1 cellular context compared by ENCODE assay signal in the genomic region with DNA sequence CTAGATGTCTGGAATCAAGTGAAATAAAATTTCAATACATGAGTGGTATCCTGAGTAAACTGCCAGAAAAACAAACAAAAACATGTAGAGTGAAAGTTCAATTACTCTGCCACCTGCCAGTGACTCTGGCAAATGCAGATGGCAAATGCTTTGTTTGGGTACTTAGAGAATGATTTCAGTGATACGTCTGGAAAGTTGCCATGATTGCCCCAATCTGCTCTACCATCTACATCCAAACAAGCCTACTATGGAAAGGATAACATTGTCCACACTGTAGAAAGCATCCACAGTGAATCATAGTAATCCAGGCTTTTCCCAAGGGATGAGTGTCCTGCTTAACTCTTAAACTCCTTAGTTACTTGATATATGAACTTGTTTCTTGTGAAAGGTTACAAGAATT.
A peak's percentile ranks its signal among the peaks of the same experiment; 100 is the strongest.
TF ChIP-seq lines count a peak whose summit lies in the region.

No MANE protein-coding gene starts in this region.

TF ChIP-seq in HEK293, 187 proteins besides CTCF, POLR2A, EP300 and RAD21 (continued from another document):
- TF ChIP-seq, protein P1, sequence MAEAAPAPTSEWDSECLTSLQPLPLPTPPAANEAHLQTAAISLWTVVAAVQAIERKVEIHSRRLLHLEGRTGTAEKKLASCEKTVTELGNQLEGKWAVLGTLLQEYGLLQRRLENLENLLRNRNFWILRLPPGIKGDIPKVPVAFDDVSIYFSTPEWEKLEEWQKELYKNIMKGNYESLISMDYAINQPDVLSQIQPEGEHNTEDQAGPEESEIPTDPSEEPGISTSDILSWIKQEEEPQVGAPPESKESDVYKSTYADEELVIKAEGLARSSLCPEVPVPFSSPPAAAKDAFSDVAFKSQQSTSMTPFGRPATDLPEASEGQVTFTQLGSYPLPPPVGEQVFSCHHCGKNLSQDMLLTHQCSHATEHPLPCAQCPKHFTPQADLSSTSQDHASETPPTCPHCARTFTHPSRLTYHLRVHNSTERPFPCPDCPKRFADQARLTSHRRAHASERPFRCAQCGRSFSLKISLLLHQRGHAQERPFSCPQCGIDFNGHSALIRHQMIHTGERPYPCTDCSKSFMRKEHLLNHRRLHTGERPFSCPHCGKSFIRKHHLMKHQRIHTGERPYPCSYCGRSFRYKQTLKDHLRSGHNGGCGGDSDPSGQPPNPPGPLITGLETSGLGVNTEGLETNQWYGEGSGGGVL (tag by site-specific recombination; IDR thresholded peaks at IDR 0.05), result no peak
- TF ChIP-seq ZNF140 (tag by site-specific recombination; IDR thresholded peaks at IDR 0.05) (no peak), GLI2 (tag by site-specific recombination; IDR thresholded peaks at IDR 0.05; ENCODE audit: borderline replicate concordance, low read depth) (no peak), TCF7L2 (IDR thresholded peaks at IDR 0.05; ENCODE audit: borderline replicate concordance, low read depth, low read length) (no peak), ZSCAN23 (tag by site-specific recombination; IDR thresholded peaks at IDR 0.05) (no peak), KLF16 (tag by site-specific recombination; IDR thresholded peaks at IDR 0.05) (no peak), ZNF335 (tag by site-specific recombination; conservative IDR thresholded peaks at IDR 0.05) (peak; percentile 40; the same call in 1 of the 2 replicates), REPIN1 (tag by site-specific recombination; IDR thresholded peaks at IDR 0.05; ENCODE audit: low read depth) (no peak), ZNF670 (tag by site-specific recombination; IDR thresholded peaks at IDR 0.05; ENCODE audit: low read depth) (no peak), TRIM28 (IDR thresholded peaks at IDR 0.05; ENCODE audit: borderline replicate concordance, low read length) (no peak), ZNF76 (tag by site-specific recombination; IDR thresholded peaks at IDR 0.05; ENCODE audit: borderline replicate concordance, low read depth) (no peak), ZBTB48 (tag by site-specific recombination; IDR thresholded peaks at IDR 0.05) (no peak)
- TF ChIP-seq, protein P2, sequence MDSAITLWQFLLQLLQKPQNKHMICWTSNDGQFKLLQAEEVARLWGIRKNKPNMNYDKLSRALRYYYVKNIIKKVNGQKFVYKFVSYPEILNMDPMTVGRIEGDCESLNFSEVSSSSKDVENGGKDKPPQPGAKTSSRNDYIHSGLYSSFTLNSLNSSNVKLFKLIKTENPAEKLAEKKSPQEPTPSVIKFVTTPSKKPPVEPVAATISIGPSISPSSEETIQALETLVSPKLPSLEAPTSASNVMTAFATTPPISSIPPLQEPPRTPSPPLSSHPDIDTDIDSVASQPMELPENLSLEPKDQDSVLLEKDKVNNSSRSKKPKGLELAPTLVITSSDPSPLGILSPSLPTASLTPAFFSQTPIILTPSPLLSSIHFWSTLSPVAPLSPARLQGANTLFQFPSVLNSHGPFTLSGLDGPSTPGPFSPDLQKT (IDR thresholded peaks at IDR 0.05; ENCODE audit: borderline replicate concordance, low read depth, low read length), result no peak
- TF ChIP-seq, protein P3, sequence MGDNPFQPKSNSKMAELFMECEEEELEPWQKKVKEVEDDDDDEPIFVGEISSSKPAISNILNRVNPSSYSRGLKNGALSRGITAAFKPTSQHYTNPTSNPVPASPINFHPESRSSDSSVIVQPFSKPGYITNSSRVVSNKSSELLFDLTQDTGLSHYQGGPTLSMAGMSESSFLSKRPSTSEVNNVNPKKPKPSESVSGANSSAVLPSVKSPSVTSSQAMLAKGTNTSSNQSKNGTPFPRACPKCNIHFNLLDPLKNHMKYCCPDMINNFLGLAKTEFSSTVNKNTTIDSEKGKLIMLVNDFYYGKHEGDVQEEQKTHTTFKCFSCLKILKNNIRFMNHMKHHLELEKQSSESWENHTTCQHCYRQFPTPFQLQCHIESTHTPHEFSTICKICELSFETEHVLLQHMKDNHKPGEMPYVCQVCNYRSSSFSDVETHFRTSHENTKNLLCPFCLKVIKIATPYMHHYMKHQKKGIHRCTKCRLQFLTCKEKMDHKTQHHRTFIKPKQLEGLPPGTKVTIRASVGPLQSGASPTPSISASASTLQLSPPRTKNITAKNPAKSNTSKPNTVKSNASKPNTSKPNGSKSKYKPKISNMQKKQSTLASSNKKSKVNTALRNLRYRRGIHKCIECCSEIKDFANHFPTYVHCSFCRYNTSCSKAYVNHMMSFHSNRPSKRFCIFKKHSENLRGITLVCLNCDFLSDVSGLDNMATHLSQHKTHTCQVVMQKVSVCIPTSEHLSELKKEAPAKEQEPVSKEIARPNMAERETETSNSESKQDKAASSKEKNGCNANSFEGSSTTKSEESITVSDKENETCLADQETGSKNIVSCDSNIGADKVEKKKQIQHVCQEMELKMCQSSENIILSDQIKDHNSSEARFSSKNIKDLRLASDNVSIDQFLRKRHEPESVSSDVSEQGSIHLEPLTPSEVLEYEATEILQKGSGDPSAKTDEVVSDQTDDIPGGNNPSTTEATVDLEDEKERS (tag by site-specific recombination; IDR thresholded peaks at IDR 0.05), result no peak
- TF ChIP-seq, protein P4, sequence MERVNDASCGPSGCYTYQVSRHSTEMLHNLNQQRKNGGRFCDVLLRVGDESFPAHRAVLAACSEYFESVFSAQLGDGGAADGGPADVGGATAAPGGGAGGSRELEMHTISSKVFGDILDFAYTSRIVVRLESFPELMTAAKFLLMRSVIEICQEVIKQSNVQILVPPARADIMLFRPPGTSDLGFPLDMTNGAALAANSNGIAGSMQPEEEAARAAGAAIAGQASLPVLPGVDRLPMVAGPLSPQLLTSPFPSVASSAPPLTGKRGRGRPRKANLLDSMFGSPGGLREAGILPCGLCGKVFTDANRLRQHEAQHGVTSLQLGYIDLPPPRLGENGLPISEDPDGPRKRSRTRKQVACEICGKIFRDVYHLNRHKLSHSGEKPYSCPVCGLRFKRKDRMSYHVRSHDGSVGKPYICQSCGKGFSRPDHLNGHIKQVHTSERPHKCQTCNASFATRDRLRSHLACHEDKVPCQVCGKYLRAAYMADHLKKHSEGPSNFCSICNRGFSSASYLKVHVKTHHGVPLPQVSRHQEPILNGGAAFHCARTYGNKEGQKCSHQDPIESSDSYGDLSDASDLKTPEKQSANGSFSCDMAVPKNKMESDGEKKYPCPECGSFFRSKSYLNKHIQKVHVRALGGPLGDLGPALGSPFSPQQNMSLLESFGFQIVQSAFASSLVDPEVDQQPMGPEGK (tag by site-specific recombination; IDR thresholded peaks at IDR 0.05), result no peak
- TF ChIP-seq, protein P5, sequence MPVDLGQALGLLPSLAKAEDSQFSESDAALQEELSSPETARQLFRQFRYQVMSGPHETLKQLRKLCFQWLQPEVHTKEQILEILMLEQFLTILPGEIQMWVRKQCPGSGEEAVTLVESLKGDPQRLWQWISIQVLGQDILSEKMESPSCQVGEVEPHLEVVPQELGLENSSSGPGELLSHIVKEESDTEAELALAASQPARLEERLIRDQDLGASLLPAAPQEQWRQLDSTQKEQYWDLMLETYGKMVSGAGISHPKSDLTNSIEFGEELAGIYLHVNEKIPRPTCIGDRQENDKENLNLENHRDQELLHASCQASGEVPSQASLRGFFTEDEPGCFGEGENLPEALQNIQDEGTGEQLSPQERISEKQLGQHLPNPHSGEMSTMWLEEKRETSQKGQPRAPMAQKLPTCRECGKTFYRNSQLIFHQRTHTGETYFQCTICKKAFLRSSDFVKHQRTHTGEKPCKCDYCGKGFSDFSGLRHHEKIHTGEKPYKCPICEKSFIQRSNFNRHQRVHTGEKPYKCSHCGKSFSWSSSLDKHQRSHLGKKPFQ (tag by site-specific recombination; IDR thresholded peaks at IDR 0.05), result no peak
